Comparison of ENCODE assay signal across 8 cellular contexts in genomic region chr16:74999683-75000480, GRCh38. TPM values are rescaled to one million over a fixed set of nuclear protein-coding genes. Genes with fewer than 3 reads are reported as not detected.
DNase-seq lines count a peak whose midpoint lies in the region; ATAC-seq and TF ChIP-seq lines count a peak whose summit lies in the region.

No MANE protein-coding gene starts in this region.

- peaks cover 7% of the 10 kb centered on the region for H3K36me3 Mint-ChIP-seq in progenitor cell of endocrine pancreas (ENCODE audit: insufficient read depth)

- no peak for TF ChIP-seq POLR2A in adrenal gland (IDR thresholded peaks at IDR 0.05)

- H3K27me3 Mint-ChIP-seq in progenitor cell of endocrine pancreas, result no peaks in the 10 kb centered on the region

- H3K36me3 ChIP-seq in adrenal gland (replicated peaks in 1 of 2), result no peaks in the 10 kb centered on the region
- no peaks in the 10 kb centered on the region for H3K36me3 ChIP-seq in right atrium auricular region

- peaks cover 36% of the 10 kb centered on the region for H3K4me1 Mint-ChIP-seq in progenitor cell of endocrine pancreas (ENCODE audit: low read depth)

- peak overlapping the region; percentile 80 for H3K4me3 Mint-ChIP-seq in progenitor cell of endocrine pancreas (ENCODE audit: low read depth)

- 0 to 3% (median 1%) methylated on average over 9 to 66 of the region's 66 CpGs for WGBS in adrenal gland, 4 donors

- ATAC-seq in HG03342 (IDR thresholded peaks at IDR 0.05; ENCODE audit: unreplicated experiment), result peak; percentile 40
- ATAC-seq in SK-N-SH treated with all-trans-retinoic acid at 6 μM for 48 hours, result peak; percentile 61
- no peak for ATAC-seq in HG03097 (IDR thresholded peaks at IDR 0.05; ENCODE audit: low FRiP score, unreplicated experiment)
- ATAC-seq in GM21619 (IDR thresholded peaks at IDR 0.05; ENCODE audit: unreplicated experiment), result no peak

- H3K4me3 ChIP-seq in adrenal gland, result peak overlapping the region; percentile 36 to 81 (median 55)
- peak overlapping the region; percentile 73 to 92 for H3K4me3 ChIP-seq in right atrium auricular region

- H3K27me3 ChIP-seq in adrenal gland (no peaks in the 10 kb centered on the region), right atrium auricular region (no peaks in the 10 kb centered on the region)

- DNase-seq in GM10266 (ENCODE audit: extremely low spot score) (peak; percentile 50), adrenal gland (peak; percentile 32 to 78 (median 44)), right atrium auricular region (ENCODE audit: low spot score) (peak; percentile 62), progenitor cell of endocrine pancreas (ENCODE audit: low spot score, unreplicated experiment) (peak; percentile 28)

- TF ChIP-seq CTCF in GM10266 (IDR thresholded peaks at IDR 0.05; ENCODE audit: control insufficient read depth, insufficient read depth, low read depth, missing control alignments), result peak; percentile 4
- TF ChIP-seq CTCF in adrenal gland (IDR thresholded peaks at IDR 0.05), result no peak
- TF ChIP-seq CTCF in right atrium auricular region (IDR thresholded peaks at IDR 0.05), result no peak
- peak; percentile 33 for TF ChIP-seq CTCF in progenitor cell of endocrine pancreas (IDR thresholded peaks at IDR 0.05; ENCODE audit: unreplicated experiment)

- H3K9me3 ChIP-seq in adrenal gland (replicated peaks in 1 of 3), result no peaks in the 10 kb centered on the region
- no peaks in the 10 kb centered on the region for H3K9me3 ChIP-seq in right atrium auricular region

- H3K27ac ChIP-seq in adrenal gland (peak overlapping the region in 3 of 5 donors; percentile 33 to 73 (median 49)), right atrium auricular region (peak overlapping the region; percentile 80 to 84)

- no peaks in the 10 kb centered on the region for H3K9me3 Mint-ChIP-seq in progenitor cell of endocrine pancreas (ENCODE audit: low read depth)

- H3K27ac Mint-ChIP-seq in progenitor cell of endocrine pancreas, result no peak overlapping the region

- intact Hi-C loops in adrenal gland (cut with DNase I), result loop anchor here (5.0 kb wide), 1 partner anchor 112 kb away; no protein-coding TSS in a partner anchor

- peaks cover 25 to 49% of the 10 kb centered on the region in 2 donors for H3K4me1 ChIP-seq in adrenal gland (replicated peaks in 1 of 2)
- H3K4me1 ChIP-seq in right atrium auricular region, result peaks cover 0 to 48% of the 10 kb centered on the region in 2 donors

TF ChIP-seq in SK-N-SH treated with all-trans-retinoic acid at 6 μM for 48 hours, 23 proteins besides CTCF, POLR2A, EP300 and RAD21:
- no peak for TF ChIP-seq BACH2 (CRISPR knock-in tag; IDR thresholded peaks at IDR 0.05; ENCODE audit: borderline replicate concordance)
- TF ChIP-seq PPARA (CRISPR knock-in tag; IDR thresholded peaks at IDR 0.05; ENCODE audit: borderline replicate concordance), result no peak
- no peak for TF ChIP-seq CSRNP3 (CRISPR knock-in tag; IDR thresholded peaks at IDR 0.05)
- no peak for TF ChIP-seq ZNF8 (CRISPR knock-in tag; IDR thresholded peaks at IDR 0.05)
- no peak for TF ChIP-seq POU6F1 (CRISPR knock-in tag; IDR thresholded peaks at IDR 0.05; ENCODE audit: borderline replicate concordance, low read depth)
- TF ChIP-seq ARNTL (CRISPR knock-in tag; IDR thresholded peaks at IDR 0.05; ENCODE audit: borderline replicate concordance, low read depth), result no peak
- TF ChIP-seq GLIS3 (CRISPR knock-in tag; IDR thresholded peaks at IDR 0.05), result no peak
- TF ChIP-seq TSHZ2 (CRISPR knock-in tag; IDR thresholded peaks at IDR 0.05), result no peak
- TF ChIP-seq ISL1 (CRISPR knock-in tag; IDR thresholded peaks at IDR 0.05), result no peak
- no peak for TF ChIP-seq ZC3H10 (CRISPR knock-in tag; IDR thresholded peaks at IDR 0.05)
- TF ChIP-seq ZFP30 (CRISPR knock-in tag; IDR thresholded peaks at IDR 0.05), result no peak
- TF ChIP-seq PATZ1 (CRISPR knock-in tag; IDR thresholded peaks at IDR 0.05; ENCODE audit: borderline replicate concordance), result no peak; the same call in 1 of the 2 replicates
- TF ChIP-seq TOX (CRISPR knock-in tag; IDR thresholded peaks at IDR 0.05; ENCODE audit: borderline replicate concordance), result no peak
- no peak for TF ChIP-seq OSR1 (CRISPR knock-in tag; IDR thresholded peaks at IDR 0.05)
- TF ChIP-seq SNAI2 (CRISPR knock-in tag; IDR thresholded peaks at IDR 0.05), result no peak

RNA-seq across cellular contexts. Expression of gene ZNRF1, which starts 1.1 kb away (rescaled TPM):
- total RNA-seq in adrenal gland, result 10 to 100 TPM; 22.8 to 29.2 (median 27.7) TPM
- 10 to 100 TPM in 2 of 3 donors, 1 to 10 TPM in 1; 9.9 to 20.7 (median 13.6) TPM for polyA plus RNA-seq in adrenal gland
- total RNA-seq in right atrium auricular region, result 10 to 100 TPM; 15.3 to 19.8 TPM
- total RNA-seq in progenitor cell of endocrine pancreas, result 66.1 and 71.6 TPM in 2 replicates

RNA-seq across cellular contexts. Expression of gene WDR59, which starts 15.0 kb away (rescaled TPM):
- total RNA-seq in adrenal gland (100 to 1,000 TPM in 1 of 8 donors, 10 to 100 TPM in 7; 21.5 to 130 (median 72.2) TPM), right atrium auricular region (10 to 100 TPM; 12.5 to 18.0 TPM), progenitor cell of endocrine pancreas (150 and 154 TPM in 2 replicates)
- 10 to 100 TPM; 56.7 to 71.1 (median 57.0) TPM for polyA plus RNA-seq in adrenal gland

Comparison
In these comparisons a context has a peak if more than half of its experiments do, and no peak if none do; other contexts are left out.
1. CTCF ChIP-seq: peak in GM10266 (single experiment) and progenitor cell of endocrine pancreas (single experiment); none in adrenal gland (0 of 6) and right atrium auricular region (0 of 2).
2. ATAC-seq: peak in HG03342 (single experiment) and SK-N-SH treated with all-trans-retinoic acid at 6 μM for 48 hours (single experiment); none in HG03097 (single experiment) and GM21619 (single experiment).
3. Peak in every context shown above with its lines, with median percentiles within 50 percentile points of each other: DNase-seq.